ENCODE assay signal across 9 cellular contexts in the genomic region with DNA sequence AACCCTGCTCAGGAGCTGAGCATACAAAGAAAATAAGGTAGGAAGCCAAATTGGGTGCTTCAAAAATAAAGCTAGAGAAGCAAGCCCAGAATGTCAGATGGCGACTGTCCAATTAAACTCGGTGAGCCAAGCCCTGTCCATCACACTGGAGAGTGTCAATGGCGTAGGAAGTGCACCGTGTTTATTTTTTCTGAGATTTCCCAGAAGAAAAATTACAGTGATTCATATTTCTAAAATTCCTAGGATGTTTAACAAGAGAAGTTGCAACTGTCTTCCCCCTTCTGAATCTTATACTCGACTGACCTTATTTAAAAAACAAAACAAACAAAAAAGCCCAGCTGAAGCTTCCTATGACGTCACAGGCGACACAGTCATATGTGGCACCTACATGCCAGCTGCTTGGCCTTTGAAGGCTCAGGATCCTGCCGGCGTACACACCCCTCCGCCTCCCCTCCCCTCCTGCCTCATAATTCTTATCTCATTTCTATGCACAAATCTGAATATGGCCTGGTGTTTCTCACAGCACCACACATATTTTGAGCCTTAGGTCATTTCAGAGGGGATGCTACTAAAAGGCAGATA.
DNase-seq lines count a peak whose midpoint lies in the region; ATAC-seq and TF ChIP-seq lines count a peak whose summit lies in the region.
"Had no signal": no experiment of that assay in that cellular context is flagged by ENCODE, and none has a peak within 500 bp of the region (broad histone marks: within the 10 kb centered on the region; RNA-seq: fewer than 3 reads in every experiment).

No MANE protein-coding gene starts in this region.

- ATAC-seq in GM21529 (IDR thresholded peaks at IDR 0.05; ENCODE audit: unreplicated experiment) (no peak), HG03354 (IDR thresholded peaks at IDR 0.05; ENCODE audit: poor library complexity, severe bottlenecking, unreplicated experiment) (no peak), left colon (no peak)

- intact Hi-C loops in left colon (cut with DNase I, micrococcal nuclease) = no loop called here

- TF ChIP-seq CTCF in fibroblast of villous mesenchyme (IDR thresholded peaks at IDR 0.05; ENCODE audit: insufficient read depth, low read depth, low read length) = no peak

- H3K4me3 ChIP-seq in fibroblast of villous mesenchyme (ENCODE audit: low read depth, low read length) = no peak overlapping the region
- H3K4me3 ChIP-seq: SK-N-MC had no signal

- DNase-seq in NCI-H1092 treated with DMSO at 0.1 percent for 48 hours (lab: John Stamatoyannopoulos, UW) (peak; percentile 71), fibroblast of villous mesenchyme (ENCODE audit: low read depth) (peak; percentile 98), smooth muscle cell of the brain vasculature (ENCODE audit: low read depth, low spot score) (peak; percentile 84), NCI-H2107 treated with DMSO at 0.1 percent for 48 hours (lab: John Stamatoyannopoulos, UW; ENCODE audit: unreplicated experiment) (no peak), left colon (no peak)
- peak; percentile 57 for DNase-seq in activated CD8-positive, alpha-beta memory T cell treated with anti-CD3 and anti-CD28 coated beads, Interleukin-2, amount 50 U/mL, for 48 hours

Comparison
In these comparisons a context has a peak if more than half of its experiments do, and no peak if none do; other contexts are left out.
1. DNase-seq: peak in NCI-H1092 treated with DMSO at 0.1 percent for 48 hours (single experiment), activated CD8-positive, alpha-beta memory T cell treated with anti-CD3 and anti-CD28 coated beads, Interleukin-2, amount 50 U/mL, for 48 hours (single experiment), fibroblast of villous mesenchyme (single experiment) and smooth muscle cell of the brain vasculature (single experiment); none in NCI-H2107 treated with DMSO at 0.1 percent for 48 hours (single experiment) and left colon (0 of 2).